Comparison of ENCODE assay signal across 1 cellular context in the genomic region with DNA sequence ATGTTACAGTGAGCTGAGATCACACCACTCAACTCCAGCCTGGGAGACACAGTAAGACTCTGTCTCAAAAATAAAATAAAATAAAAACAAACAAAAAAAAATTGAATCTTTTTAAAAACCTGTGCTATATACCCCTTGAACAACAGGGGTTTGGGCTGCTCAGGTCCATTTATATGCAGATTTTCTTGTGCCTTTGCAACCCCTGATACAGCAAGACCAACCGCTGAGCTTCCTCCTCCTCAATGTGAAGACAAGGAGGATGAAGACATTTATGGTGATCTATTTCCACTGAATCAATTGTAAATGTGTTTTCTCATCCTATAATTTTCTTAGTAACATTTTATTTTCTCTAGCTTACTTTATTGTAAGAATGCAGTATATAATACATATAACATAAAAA.
TF ChIP-seq lines count a peak whose summit lies in the region.

No MANE protein-coding gene starts in this region.

TF ChIP-seq in GM23338, 12 proteins besides CTCF, POLR2A, EP300 and RAD21 (continued from another document):
- TF ChIP-seq ZNF462 (CRISPR knock-in tag; IDR thresholded peaks at IDR 0.05): no peak
- no peak for TF ChIP-seq CREB1 (CRISPR knock-in tag; IDR thresholded peaks at IDR 0.05; ENCODE audit: low read depth)
- no peak for TF ChIP-seq NANOG (IDR thresholded peaks at IDR 0.05; ENCODE audit: borderline replicate concordance)
- TF ChIP-seq EZH2 (IDR thresholded peaks at IDR 0.05; ENCODE audit: low read depth, unreplicated experiment): no peak
- TF ChIP-seq JUNB (IDR thresholded peaks at IDR 0.05; ENCODE audit: unreplicated experiment): no peak
- TF ChIP-seq, protein P1, sequence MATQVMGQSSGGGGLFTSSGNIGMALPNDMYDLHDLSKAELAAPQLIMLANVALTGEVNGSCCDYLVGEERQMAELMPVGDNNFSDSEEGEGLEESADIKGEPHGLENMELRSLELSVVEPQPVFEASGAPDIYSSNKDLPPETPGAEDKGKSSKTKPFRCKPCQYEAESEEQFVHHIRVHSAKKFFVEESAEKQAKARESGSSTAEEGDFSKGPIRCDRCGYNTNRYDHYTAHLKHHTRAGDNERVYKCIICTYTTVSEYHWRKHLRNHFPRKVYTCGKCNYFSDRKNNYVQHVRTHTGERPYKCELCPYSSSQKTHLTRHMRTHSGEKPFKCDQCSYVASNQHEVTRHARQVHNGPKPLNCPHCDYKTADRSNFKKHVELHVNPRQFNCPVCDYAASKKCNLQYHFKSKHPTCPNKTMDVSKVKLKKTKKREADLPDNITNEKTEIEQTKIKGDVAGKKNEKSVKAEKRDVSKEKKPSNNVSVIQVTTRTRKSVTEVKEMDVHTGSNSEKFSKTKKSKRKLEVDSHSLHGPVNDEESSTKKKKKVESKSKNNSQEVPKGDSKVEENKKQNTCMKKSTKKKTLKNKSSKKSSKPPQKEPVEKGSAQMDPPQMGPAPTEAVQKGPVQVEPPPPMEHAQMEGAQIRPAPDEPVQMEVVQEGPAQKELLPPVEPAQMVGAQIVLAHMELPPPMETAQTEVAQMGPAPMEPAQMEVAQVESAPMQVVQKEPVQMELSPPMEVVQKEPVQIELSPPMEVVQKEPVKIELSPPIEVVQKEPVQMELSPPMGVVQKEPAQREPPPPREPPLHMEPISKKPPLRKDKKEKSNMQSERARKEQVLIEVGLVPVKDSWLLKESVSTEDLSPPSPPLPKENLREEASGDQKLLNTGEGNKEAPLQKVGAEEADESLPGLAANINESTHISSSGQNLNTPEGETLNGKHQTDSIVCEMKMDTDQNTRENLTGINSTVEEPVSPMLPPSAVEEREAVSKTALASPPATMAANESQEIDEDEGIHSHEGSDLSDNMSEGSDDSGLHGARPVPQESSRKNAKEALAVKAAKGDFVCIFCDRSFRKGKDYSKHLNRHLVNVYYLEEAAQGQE (IDR thresholded peaks at IDR 0.05; ENCODE audit: unreplicated experiment): no peak
